In the genomic region with DNA sequence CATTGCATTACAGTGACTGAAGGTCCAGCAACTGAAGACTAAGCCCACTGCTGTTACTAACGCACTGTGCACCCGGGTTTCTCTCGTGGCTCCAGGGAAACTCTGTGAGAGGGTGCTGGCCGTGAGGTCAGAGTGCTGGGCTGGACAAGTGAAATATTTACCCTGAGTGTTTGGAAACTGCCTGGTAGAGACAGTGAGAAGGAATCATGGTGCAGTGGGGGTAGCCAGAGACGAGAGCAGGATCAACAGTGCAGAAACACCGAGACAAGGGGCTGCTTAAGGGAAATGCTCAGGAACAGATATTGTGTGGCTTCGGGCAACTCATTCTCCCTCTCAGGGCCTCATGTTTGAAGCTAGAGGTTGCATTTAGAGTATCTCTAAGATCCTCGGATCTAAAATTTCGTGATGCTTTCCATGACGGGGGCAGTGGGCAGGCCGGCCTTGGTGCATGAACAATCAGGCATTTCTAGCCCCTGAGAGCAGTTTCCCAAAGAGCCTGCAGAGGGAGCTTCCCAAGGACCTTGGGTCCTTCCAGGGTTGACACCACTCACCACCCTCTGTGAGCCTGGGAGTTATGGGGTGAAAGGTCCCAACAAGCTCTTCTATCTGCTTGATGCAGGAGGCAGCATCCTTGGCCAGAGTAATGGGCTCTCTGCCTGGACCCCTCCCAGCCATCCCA, we compare ENCODE assay signal across 8 cellular contexts. TPM values are rescaled to one million over a fixed set of nuclear protein-coding genes. Genes with fewer than 3 reads are reported as not detected.
A peak's percentile ranks its signal among the peaks of the same experiment; 100 is the strongest.
DNase-seq lines count a peak whose midpoint lies in the region; TF ChIP-seq lines count a peak whose summit lies in the region.

No MANE protein-coding gene starts in this region.

- H3K27me3 ChIP-seq in SK-N-SH (ENCODE audit: insufficient read depth) (no peaks in the 10 kb centered on the region), neural progenitor cell (no peaks in the 10 kb centered on the region)

- H3K4me2 ChIP-seq in SK-N-SH (no peak overlapping the region), neural progenitor cell (no peak overlapping the region)

- POLR2A ChIA-PET in SK-N-SH (lab: Yijun Ruan, JAX), result no interaction called here

- CTCF ChIA-PET in SK-N-SH (lab: Yijun Ruan, JAX), result interaction anchor here (1.2 to 1.6 kb wide), 5 partner anchors 9 to 189 kb away, joined by 4 to 6 read pairs (median 5); partner anchors contain the start of gene CD2

- no peaks in the 10 kb centered on the region for H4K20me1 ChIP-seq in SK-N-SH (ENCODE audit: insufficient read depth)
- no peaks in the 10 kb centered on the region for H4K20me1 ChIP-seq in neural progenitor cell (ENCODE audit: low read depth)

- H3K9ac ChIP-seq in SK-N-SH (no peak overlapping the region), neural progenitor cell (no peak overlapping the region)

- no peaks in the 10 kb centered on the region for H3K9me3 ChIP-seq in SK-N-SH
- H3K9me3 ChIP-seq in neural progenitor cell (ENCODE audit: low read depth), result no peaks in the 10 kb centered on the region

- 61% methylated on average over 9 of the region's 11 CpGs for WGBS in SK-N-SH (ENCODE audit: low lambda C conversion rate)

- H3K36me3 Mint-ChIP-seq in neural progenitor cell, result no peaks in the 10 kb centered on the region

- H3K4me3 ChIP-seq in SK-N-SH (ENCODE audit: low read depth in 2 of 2, low read length in 1 of 2) (no peak overlapping the region), choroid plexus epithelial cell (ENCODE audit: low read depth, low read length) (no peak overlapping the region), neural progenitor cell (no peak overlapping the region)

- H3K4me1 ChIP-seq in SK-N-SH (ENCODE audit: control insufficient read depth in 1 of 2, insufficient read depth in 2 of 2, low read depth in 1 of 2, low read length in 1 of 2) (peaks cover 0 to 2% of the 10 kb centered on the region in 2 experiments; a peak in 1 of 4 replicates), neural progenitor cell (no peaks in the 10 kb centered on the region)

- peaks cover 9% of the 10 kb centered on the region for H3K9me3 Mint-ChIP-seq in neural progenitor cell

- peak; percentile 27; the same call in 1 of the 2 replicates for TF ChIP-seq RAD21 in SK-N-SH (IDR thresholded peaks at IDR 0.05; ENCODE audit: low read length)

- no peaks in the 10 kb centered on the region for H3K79me2 ChIP-seq in SK-N-SH (ENCODE audit: insufficient read depth)
- no peaks in the 10 kb centered on the region for H3K79me2 ChIP-seq in neural progenitor cell (ENCODE audit: low read depth)

- H3K27ac ChIP-seq in SK-N-SH (ENCODE audit: low read depth in 2 of 2, low read length in 1 of 2), result no peak overlapping the region
- no peak overlapping the region for H3K27ac ChIP-seq in neural progenitor cell

- TF ChIP-seq CTCF in SK-N-SH (IDR thresholded peaks at IDR 0.05) (peak; percentile 47), choroid plexus epithelial cell (conservative IDR thresholded peaks at IDR 0.05; ENCODE audit: low read depth, low read length) (peak; percentile 58), neural progenitor cell (IDR thresholded peaks at IDR 0.05) (peak; percentile 54), GM13976 (IDR thresholded peaks at IDR 0.05; ENCODE audit: borderline replicate concordance, control extremely low read depth, extremely low read depth, insufficient read depth, missing control alignments) (no peak)

- H3K36me3 ChIP-seq in SK-N-SH (replicated peaks in 1 of 2; ENCODE audit: control insufficient read depth in 1 of 2, insufficient read depth in 2 of 2, low read length in 1 of 2) (no peaks in the 10 kb centered on the region), neural progenitor cell (no peaks in the 10 kb centered on the region)

- H3K4me1 Mint-ChIP-seq in neural progenitor cell, result peaks cover 20% of the 10 kb centered on the region

- no peak overlapping the region for H2AFZ ChIP-seq in SK-N-SH (ENCODE audit: low read depth)
- peak overlapping the region; percentile 50 for H2AFZ ChIP-seq in neural progenitor cell (replicated peaks)

- H3K4me3 Mint-ChIP-seq in neural progenitor cell, result no peak overlapping the region

- TF ChIP-seq EP300 in SK-N-SH (IDR thresholded peaks at IDR 0.05; ENCODE audit: borderline replicate concordance in 1 of 2, low read depth in 1 of 2, low read length in 1 of 2), result no peak

- peak; percentile 85 for DNase-seq in activated effector memory CD4-positive, alpha-beta T cell treated with anti-CD3 and anti-CD28 coated beads, Interleukin-2, amount 50 U/mL, for 16 hours
- DNase-seq in activated effector memory CD4-positive, alpha-beta T cell treated with Interleukin-2 at 50 U/mL for 16 hours, result no peak
- DNase-seq in SK-N-SH, result peak; percentile 42
- no peak for DNase-seq in choroid plexus epithelial cell (ENCODE audit: low read depth)
- DNase-seq in neural progenitor cell (ENCODE audit: low spot score), result peak; percentile 53
- no peak for DNase-seq in superior temporal gyrus (ENCODE audit: extremely low spot score)
- DNase-seq in GM13976 (ENCODE audit: low spot score), result no peak
- no peak for DNase-seq in NCI-H2196 treated with DMSO at 0.1 percent for 48 hours (lab: John Stamatoyannopoulos, UW; ENCODE audit: unreplicated experiment)

- peak overlapping the region; percentile 96 for H3K27ac Mint-ChIP-seq in neural progenitor cell

- in situ Hi-C loops in GM13976 (cut with MboI; ENCODE audit: low sequenced_read_pairs, unreplicated experiment), result no loop called here

- H3K27me3 Mint-ChIP-seq in neural progenitor cell (ENCODE audit: insufficient read depth, low read depth), result peaks cover 2% of the 10 kb centered on the region

- H3F3A ChIP-seq in SK-N-SH (replicated peaks; ENCODE audit: insufficient read depth) (no peaks in the 10 kb centered on the region), neural progenitor cell (ENCODE audit: low read depth) (no peaks in the 10 kb centered on the region)

- H3K9me2 ChIP-seq in SK-N-SH, result no peaks in the 10 kb centered on the region

TF ChIP-seq in SK-N-SH, 30 proteins besides CTCF, POLR2A, EP300 and RAD21:
- no peak for TF ChIP-seq YY1 (IDR thresholded peaks at IDR 0.05; ENCODE audit: low read depth)
- TF ChIP-seq SMC3 (IDR thresholded peaks at IDR 0.05; ENCODE audit: low read depth, low read length), result 0 out of 2 replicates have a peak, but pooled peaks have one; percentile 14

RNA-seq across cellular contexts. Expression of gene CD2, which starts 9.7 kb away (rescaled TPM):
- polyA plus RNA-seq in SK-N-SH (2012; rRNA removed), result not detected in 2 replicates
- polyA plus RNA-seq in SK-N-SH (2012; cell fraction: cytosol; rRNA removed), result not detected in 2 replicates
- not detected in 2 replicates for polyA plus RNA-seq in SK-N-SH (2012; cell fraction: nucleus; rRNA removed)
- total RNA-seq in neural progenitor cell (ENCODE audit: low replicate concordance), result 0.71 and 1.5 TPM in 2 replicates

Comparison
In these comparisons a context has a peak if more than half of its experiments do, and no peak if none do; other contexts are left out.
1. DNase-seq: peak in activated effector memory CD4-positive, alpha-beta T cell treated with anti-CD3 and anti-CD28 coated beads, Interleukin-2, amount 50 U/mL, for 16 hours (single experiment), SK-N-SH (single experiment) and neural progenitor cell (single experiment); none in activated effector memory CD4-positive, alpha-beta T cell treated with Interleukin-2 at 50 U/mL for 16 hours (single experiment), choroid plexus epithelial cell (single experiment), superior temporal gyrus (single experiment), GM13976 (single experiment) and NCI-H2196 treated with DMSO at 0.1 percent for 48 hours (single experiment).